Comparison of ENCODE assay signal across 19 cellular contexts in the genomic region with DNA sequence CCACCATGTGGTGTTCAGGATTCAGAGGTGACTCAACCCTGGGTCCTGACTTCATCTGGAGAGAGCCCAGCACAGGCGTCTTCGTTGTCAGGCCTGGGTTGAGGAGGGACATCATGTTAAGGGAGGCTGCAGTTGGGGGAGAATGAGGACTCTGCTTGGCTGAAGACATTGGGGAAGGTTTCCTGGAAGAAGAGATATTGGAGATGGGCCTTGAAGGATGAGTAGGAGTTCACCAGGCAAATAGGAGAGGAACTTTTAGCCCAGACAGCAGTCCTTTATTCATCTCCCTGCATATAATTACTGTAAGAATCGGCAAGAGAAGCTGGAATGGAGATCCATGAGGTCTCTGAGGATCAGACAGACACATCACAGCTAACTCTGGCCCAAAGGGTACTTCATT. TPM values are rescaled to one million over a fixed set of nuclear protein-coding genes. Genes with fewer than 3 reads are reported as not detected.
DNase-seq lines count a peak whose midpoint lies in the region; ATAC-seq, FAIRE-seq and TF ChIP-seq lines count a peak whose summit lies in the region.
"Had no signal": no experiment of that assay in that cellular context is flagged by ENCODE, and none has a peak within 500 bp of the region (broad histone marks: within the 10 kb centered on the region; RNA-seq: fewer than 3 reads in every experiment).

No MANE protein-coding gene starts in this region.

- CTCF ChIA-PET in SK-N-SH (lab: Yijun Ruan, JAX), result no interaction called here
- CTCF ChIA-PET in H1 (lab: Charles Lee; ENCODE audit: partially characterized antibody), result no interaction called here

- no peak overlapping the region for H4K5ac ChIP-seq in H1 (ENCODE audit: insufficient read length, low read depth, low read length)

- no peak overlapping the region for H3K23ac ChIP-seq in H1 (ENCODE audit: insufficient read length)

- no peak overlapping the region for H3K4ac ChIP-seq in H1 (replicated peaks; ENCODE audit: insufficient read length, low read depth, low read length)

- no peak overlapping the region for H2BK15ac ChIP-seq in H1 (ENCODE audit: low read length)

- no peaks in the 10 kb centered on the region for H3K79me2 ChIP-seq in SK-N-SH (ENCODE audit: insufficient read depth)
- H3K79me2 ChIP-seq in H1 (ENCODE audit: control insufficient read depth in 1 of 2, insufficient read depth in 2 of 2, low read length in 2 of 2), result no peaks in the 10 kb centered on the region

- no peaks in the 10 kb centered on the region for H3K36me3 ChIP-seq in SK-N-SH (replicated peaks in 1 of 2; ENCODE audit: control insufficient read depth in 1 of 2, insufficient read depth in 2 of 2, low read length in 1 of 2)
- H3K36me3 ChIP-seq in H1 (ENCODE audit: control insufficient read depth in 2 of 4, insufficient read depth in 4 of 4, low read length in 3 of 4), result no peaks in the 10 kb centered on the region
- H3K36me3 ChIP-seq: breast epithelium had no signal

- H2AK5ac ChIP-seq in H1 (ENCODE audit: low read depth, low read length), result no peak overlapping the region

- no peak for ATAC-seq in activated T-cell treated with anti-CD3 and anti-CD28 coated beads, Interleukin-2, amount 50 U/mL, for 72 hours (replicated peaks in 1 of 2)
- ATAC-seq in stimulated activated effector memory CD8-positive, alpha-beta T cell treated with anti-CD3 and anti-CD28 coated beads, Interleukin-12 subunit alpha, Interleukin-12 subunit beta, amount 100 ng/mL, for 72 hours, result no peak
- ATAC-seq in HG03432 (IDR thresholded peaks at IDR 0.05; ENCODE audit: unreplicated experiment), result no peak
- ATAC-seq in HG03460 (IDR thresholded peaks at IDR 0.05; ENCODE audit: unreplicated experiment), result no peak
- ATAC-seq: foreskin keratinocyte had no signal

- H2BK12ac ChIP-seq in H1 (ENCODE audit: low read depth, low read length), result no peak overlapping the region

- no peak for TF ChIP-seq POLR2A in H1 (IDR thresholded peaks at IDR 0.05; ENCODE audit: control extremely low read depth in 1 of 2, low read depth in 2 of 2, low read length in 2 of 2)

- no peak overlapping the region for H3K14ac ChIP-seq in H1 (ENCODE audit: insufficient read length)

- 3% methylated on average over 3 of the region's 3 CpGs for WGBS in SK-N-SH (ENCODE audit: low lambda C conversion rate)
- 94% methylated on average over 3 of the region's 3 CpGs; no CpG with 5 or more reads in 1 of the 2 experiments for WGBS in H1 (ENCODE audit: extremely low coverage in 1 of 2, insufficient coverage in 1 of 2, insufficient read length in 1 of 2, insufficient replicate concordance in 2 of 2, low coverage in 1 of 2, low lambda C conversion rate in 2 of 2, missing lambda C conversion rate in 1 of 2), 2 experiments

- H3K4me3 ChIP-seq in SK-N-SH (ENCODE audit: low read depth in 2 of 2, low read length in 1 of 2) (no peak overlapping the region), H1 (ENCODE audit: extremely low read depth in 1 of 4, insufficient read depth in 2 of 4, low read depth in 3 of 4, low read length in 4 of 4) (no peak overlapping the region)
- H3K4me3 ChIP-seq: breast epithelium, GM12878, spleen had no signal

- no peak overlapping the region for H4K91ac ChIP-seq in H1 (replicated peaks; ENCODE audit: insufficient read length, low read length)

- TF ChIP-seq EP300 in SK-N-SH (IDR thresholded peaks at IDR 0.05; ENCODE audit: borderline replicate concordance in 1 of 2, low read depth in 1 of 2, low read length in 1 of 2) (no peak), H1 (IDR thresholded peaks at IDR 0.05; ENCODE audit: borderline replicate concordance in 1 of 2, low read depth in 2 of 2, low read length in 2 of 2) (no peak)

- H3F3A ChIP-seq in SK-N-SH (replicated peaks; ENCODE audit: insufficient read depth), result no peaks in the 10 kb centered on the region

- H3K9me3 ChIP-seq in SK-N-SH, result no peaks in the 10 kb centered on the region
- H3K9me3 ChIP-seq in H1 (ENCODE audit: insufficient read depth in 2 of 2, low read depth in 1 of 2, low read length in 1 of 2), result peaks cover 21 to 51% of the 10 kb centered on the region in 2 experiments
- H3K9me3 ChIP-seq: breast epithelium, spleen had no signal

- H3K9ac ChIP-seq in SK-N-SH (no peak overlapping the region), H1 (replicated peaks in 1 of 4; ENCODE audit: extremely low read depth in 1 of 4, low read depth in 3 of 4, low read length in 3 of 4) (no peak overlapping the region)

- TF ChIP-seq RAD21 in SK-N-SH (IDR thresholded peaks at IDR 0.05; ENCODE audit: low read length) (no peak), H1 (IDR thresholded peaks at IDR 0.05 in 1 of 2, conservative IDR thresholded peaks at IDR 0.05 in 1 of 2; ENCODE audit: low read depth in 2 of 2, low read length in 2 of 2) (no peak)

- H3K9me3 Mint-ChIP-seq in activated T-cell treated with anti-CD3 and anti-CD28 coated beads, Interleukin-2, amount 50 U/mL, for 72 hours, result peaks cover 4% of the 10 kb centered on the region in 2 donors
- no peaks in the 10 kb centered on the region for H3K9me3 Mint-ChIP-seq in stimulated activated effector memory CD8-positive, alpha-beta T cell treated with anti-CD3 and anti-CD28 coated beads, Interleukin-12 subunit alpha, Interleukin-12 subunit beta, amount 100 ng/mL, for 72 hours
- H3K9me3 Mint-ChIP-seq: IgD-negative memory B cell had no signal

- H2BK20ac ChIP-seq in H1 (ENCODE audit: low read length), result no peak overlapping the region

- DNase-seq in activated T-cell treated with anti-CD3 and anti-CD28 coated beads, Interleukin-2, amount 50 U/mL, for 72 hours, result no peak
- DNase-seq in activated T-cell treated with anti-CD3 and anti-CD28 coated beads, Interleukin-2, amount 50 U/mL, for 48 hours, result no peak
- DNase-seq in SK-N-SH (no peak), H1 (ENCODE audit: low read depth in 1 of 2, low spot score in 2 of 2) (no peak), hippocampal formation (lab: John Stamatoyannopoulos, UW) (no peak)
- no peak for DNase-seq in stimulated activated effector memory CD8-positive, alpha-beta T cell treated with anti-CD3 and anti-CD28 coated beads, Interleukin-12 subunit alpha, Interleukin-12 subunit beta, amount 100 ng/mL, for 72 hours (ENCODE audit: low spot score in 2 of 2)
- DNase-seq: activated CD4-positive, alpha-beta T cell treated with anti-CD3 and anti-CD28 coated beads, Interleukin-2, amount 10 ng/mL, durations not matched to agents 24 days and 14 days; activated T-cell treated with anti-CD3 and anti-CD28 coated beads, Interleukin-2, amount 50 U/mL, for 4 hours; cortex of kidney; mesenchymal stem cell; nephron progenitor cell; spleen had no signal

- H3K4me1 ChIP-seq in SK-N-SH (ENCODE audit: control insufficient read depth in 1 of 2, insufficient read depth in 2 of 2, low read depth in 1 of 2, low read length in 1 of 2) (no peaks in the 10 kb centered on the region), H1 (replicated peaks in 1 of 4; ENCODE audit: control insufficient read depth in 3 of 4, insufficient read depth in 4 of 4, low read length in 3 of 4) (no peaks in the 10 kb centered on the region)
- H3K4me1 ChIP-seq: breast epithelium, foreskin keratinocyte had no signal

- H3K23me2 ChIP-seq in H1 (ENCODE audit: low read depth, low read length), result peaks cover 2% of the 10 kb centered on the region; the same call in 1 of the 2 replicates

- POLR2A ChIA-PET in SK-N-SH (lab: Yijun Ruan, JAX) (no interaction called here), H1 (lab: Charles Lee; ENCODE audit: partially characterized antibody) (interaction anchor here (1.8 kb wide), 1 partner anchor 10 kb away, joined by 7 read pairs; no protein-coding TSS in a partner anchor)

- peaks cover 62% of the 10 kb centered on the region for H3K4me1 Mint-ChIP-seq in activated T-cell treated with anti-CD3 and anti-CD28 coated beads, Interleukin-2, amount 50 U/mL, for 72 hours (ENCODE audit: low read depth)
- H3K4me1 Mint-ChIP-seq in stimulated activated effector memory CD8-positive, alpha-beta T cell treated with anti-CD3 and anti-CD28 coated beads, Interleukin-12 subunit alpha, Interleukin-12 subunit beta, amount 100 ng/mL, for 72 hours, result peaks cover 77% of the 10 kb centered on the region
- H3K4me1 Mint-ChIP-seq: nephron progenitor cell had no signal

- H3K27ac Mint-ChIP-seq in activated T-cell treated with anti-CD3 and anti-CD28 coated beads, Interleukin-2, amount 50 U/mL, for 72 hours, result peak overlapping the region; percentile 72
- H3K27ac Mint-ChIP-seq in stimulated activated effector memory CD8-positive, alpha-beta T cell treated with anti-CD3 and anti-CD28 coated beads, Interleukin-12 subunit alpha, Interleukin-12 subunit beta, amount 100 ng/mL, for 72 hours, result peak overlapping the region; percentile 38
- H3K27ac Mint-ChIP-seq: activated CD4-positive, alpha-beta T cell treated with anti-CD3 and anti-CD28 coated beads, Interleukin-2, amount 10 ng/mL, durations not matched to agents 24 days and 14 days; nephron progenitor cell had no signal

- H3K9me2 ChIP-seq in SK-N-SH, result no peaks in the 10 kb centered on the region

- TF ChIP-seq CTCF in SK-N-SH (IDR thresholded peaks at IDR 0.05) (no peak), H1 (IDR thresholded peaks at IDR 0.05; ENCODE audit: control extremely low read depth in 1 of 3, insufficient read depth in 1 of 3, low read depth in 1 of 3, low read length in 3 of 3) (no peak)

- H2AFZ ChIP-seq in SK-N-SH (ENCODE audit: low read depth) (peak overlapping the region; percentile 96), H1 (ENCODE audit: low read length) (peak overlapping the region; percentile 11; the same call in 1 of the 2 replicates)

- H4K20me1 ChIP-seq in SK-N-SH (ENCODE audit: insufficient read depth), result no peaks in the 10 kb centered on the region
- H4K20me1 ChIP-seq in H1 (replicated peaks in 1 of 2; ENCODE audit: control insufficient read depth in 1 of 2, insufficient read depth in 2 of 2, low read length in 2 of 2), result no peaks in the 10 kb centered on the region

- H3K27ac ChIP-seq in SK-N-SH (ENCODE audit: low read depth in 2 of 2, low read length in 1 of 2) (no peak overlapping the region), H1 (ENCODE audit: low read depth, low read length) (no peak overlapping the region)
- H3K27ac ChIP-seq: breast epithelium, foreskin keratinocyte had no signal

- H3K36me3 Mint-ChIP-seq in activated T-cell treated with anti-CD3 and anti-CD28 coated beads, Interleukin-2, amount 50 U/mL, for 72 hours (ENCODE audit: insufficient read depth in 2 of 2), result peaks cover 8 to 27% of the 10 kb centered on the region in 2 donors
- H3K36me3 Mint-ChIP-seq in stimulated activated effector memory CD8-positive, alpha-beta T cell treated with anti-CD3 and anti-CD28 coated beads, Interleukin-12 subunit alpha, Interleukin-12 subunit beta, amount 100 ng/mL, for 72 hours, result peaks cover 44% of the 10 kb centered on the region

- no peak overlapping the region for H4K8ac ChIP-seq in H1 (ENCODE audit: extremely low read depth, insufficient read depth, low read length)

- H3K79me1 ChIP-seq in H1 (ENCODE audit: low read depth, low read length), result no peaks in the 10 kb centered on the region

- H3K27me3 ChIP-seq in SK-N-SH (ENCODE audit: insufficient read depth) (peaks cover 15% of the 10 kb centered on the region; the same call in 1 of the 2 replicates), H1 (replicated peaks in 1 of 4; ENCODE audit: control insufficient read depth in 3 of 4, extremely low read depth in 1 of 4, insufficient read depth in 3 of 4, low read length in 3 of 4) (no peaks in the 10 kb centered on the region)
- H3K27me3 ChIP-seq: breast epithelium, foreskin keratinocyte, spleen had no signal

- H3K56ac ChIP-seq in H1 (replicated peaks; ENCODE audit: insufficient read length, low read depth, low read length), result no peak overlapping the region

- H3K18ac ChIP-seq in H1 (ENCODE audit: extremely low read depth, low read length), result no peak overlapping the region

- H2BK120ac ChIP-seq in H1 (replicated peaks; ENCODE audit: low read depth, low read length), result no peak overlapping the region

- no peak overlapping the region for H3K4me3 Mint-ChIP-seq in activated T-cell treated with anti-CD3 and anti-CD28 coated beads, Interleukin-2, amount 50 U/mL, for 72 hours
- no peak overlapping the region for H3K4me3 Mint-ChIP-seq in stimulated activated effector memory CD8-positive, alpha-beta T cell treated with anti-CD3 and anti-CD28 coated beads, Interleukin-12 subunit alpha, Interleukin-12 subunit beta, amount 100 ng/mL, for 72 hours
- H3K4me3 Mint-ChIP-seq: activated CD4-positive, alpha-beta T cell treated with anti-CD3 and anti-CD28 coated beads, Interleukin-2, amount 10 ng/mL, durations not matched to agents 24 days and 14 days; activated T-cell treated with anti-CD3 and anti-CD28 coated beads, Interleukin-2, amount 50 U/mL, for 4 hours; IgD-negative memory B cell; nephron progenitor cell had no signal

- H3K4me2 ChIP-seq in SK-N-SH (peak overlapping the region; percentile 55; the same call in 1 of the 2 replicates), H1 (ENCODE audit: insufficient read depth in 1 of 2, low read depth in 2 of 2, low read length in 2 of 2) (no peak overlapping the region)

- no peak overlapping the region for H2BK5ac ChIP-seq in H1 (ENCODE audit: low read depth, low read length)

- no peak for FAIRE-seq in H1 (lab: Jason Lieb, UNC)
- FAIRE-seq: GM12878, RCC 7860 had no signal

- no peaks in the 10 kb centered on the region for H3K27me3 Mint-ChIP-seq in activated T-cell treated with anti-CD3 and anti-CD28 coated beads, Interleukin-2, amount 50 U/mL, for 72 hours (ENCODE audit: low read depth)
- H3K27me3 Mint-ChIP-seq: activated CD4-positive, alpha-beta T cell treated with anti-CD3 and anti-CD28 coated beads, Interleukin-2, amount 10 ng/mL, durations not matched to agents 24 days and 14 days; IgD-negative memory B cell had no signal

RNA-seq across cellular contexts. Expression of a gene that starts 38.9 kb away (rescaled TPM):
- total RNA-seq in activated T-cell treated with anti-CD3 and anti-CD28 coated beads, Interleukin-2, amount 50 U/mL, for 72 hours, result 100 to 1,000 TPM; 111 to 114 TPM
- polyA plus RNA-seq in SK-N-SH (2012; rRNA removed) (0.02 TPM in 1 of 2 replicates, not detected in the other), H1 (2011; rRNA removed) (0.21 and 0.46 TPM in 2 replicates)
- polyA plus RNA-seq in SK-N-SH (2012; cell fraction: cytosol; rRNA removed), result not detected in 2 replicates
- polyA plus RNA-seq in SK-N-SH (2012; cell fraction: nucleus; rRNA removed), result not detected in 2 replicates
- 0.21 and 0.22 TPM in 2 replicates for total RNA-seq in H1 (2021; fragmentation: NEBNext Ultra II Directional; extraction: Animal tissue kit (Norgen Biotek cat#: 25700))
- polyA plus RNA-seq in H1 (2011; cell fraction: cytosol; rRNA removed), result 0.31 TPM
- polyA plus RNA-seq in H1 (2011; cell fraction: nucleus; rRNA removed), result 0.61 TPM
- 0.56 to 0.67 TPM (median 0.58 TPM) in 3 of 4 replicates, not detected in the other for polyA plus RNA-seq in H1 (2012, experiment 1 of 2)
- polyA plus RNA-seq in H1 (2012, experiment 2 of 2), result 0.18 TPM
- 3.1 TPM for polyA plus RNA-seq in H1 (2013, experiment 1 of 2)
- polyA plus RNA-seq in H1 (2013, experiment 2 of 2), result 2.7 TPM
- 0.47 and 1.2 TPM in 2 replicates for polyA minus RNA-seq in H1 (2011; rRNA and poly(A)+ RNA removed)
- 1.6 TPM for polyA minus RNA-seq in H1 (2011; cell fraction: cytosol; rRNA and poly(A)+ RNA removed)
- not detected for polyA minus RNA-seq in H1 (2011; cell fraction: nucleus; rRNA and poly(A)+ RNA removed)

RNA-seq across cellular contexts. Expression of a gene that starts 44.1 kb away (rescaled TPM):
- 10 to 100 TPM; 19.9 to 24.5 TPM for total RNA-seq in activated T-cell treated with anti-CD3 and anti-CD28 coated beads, Interleukin-2, amount 50 U/mL, for 72 hours
- polyA plus RNA-seq in SK-N-SH (2012; rRNA removed) (0.35 and 0.42 TPM in 2 replicates), H1 (2011; rRNA removed) (14.5 and 22.8 TPM in 2 replicates)
- polyA plus RNA-seq in SK-N-SH (2012; cell fraction: cytosol; rRNA removed), result 0.10 and 0.17 TPM in 2 replicates
- 1.2 and 1.4 TPM in 2 replicates for polyA plus RNA-seq in SK-N-SH (2012; cell fraction: nucleus; rRNA removed)
- total RNA-seq in H1 (2021; fragmentation: NEBNext Ultra II Directional; extraction: Animal tissue kit (Norgen Biotek cat#: 25700)), result 20.0 and 22.1 TPM in 2 replicates
- 18.8 TPM for polyA plus RNA-seq in H1 (2011; cell fraction: cytosol; rRNA removed)
- polyA plus RNA-seq in H1 (2011; cell fraction: nucleus; rRNA removed), result 34.1 TPM
- polyA plus RNA-seq in H1 (2012, experiment 1 of 2), result 12.6 to 18.8 TPM (median 17.6 TPM) in 4 replicates
- 15.0 TPM for polyA plus RNA-seq in H1 (2012, experiment 2 of 2)
- polyA plus RNA-seq in H1 (2013, experiment 1 of 2), result 32.0 TPM
- polyA plus RNA-seq in H1 (2013, experiment 2 of 2), result 29.0 TPM
- polyA minus RNA-seq in H1 (2011; rRNA and poly(A)+ RNA removed), result 6.1 and 7.2 TPM in 2 replicates
- 9.0 TPM for polyA minus RNA-seq in H1 (2011; cell fraction: cytosol; rRNA and poly(A)+ RNA removed)
- 11.2 TPM for polyA minus RNA-seq in H1 (2011; cell fraction: nucleus; rRNA and poly(A)+ RNA removed)

Comparison
In these comparisons a context has a peak if more than half of its experiments do, and no peak if none do; other contexts are left out.
1. RNA of a gene that starts 38.9 kb away (total RNA-seq): 111 to 114 TPM in activated T-cell treated with anti-CD3 and anti-CD28 coated beads, Interleukin-2, amount 50 U/mL, for 72 hours; 0.21 to 0.22 TPM in H1; every median in the first group is over 10 times any median in the second.